ENCODE assay signal across 1 cellular context in the genomic region with DNA sequence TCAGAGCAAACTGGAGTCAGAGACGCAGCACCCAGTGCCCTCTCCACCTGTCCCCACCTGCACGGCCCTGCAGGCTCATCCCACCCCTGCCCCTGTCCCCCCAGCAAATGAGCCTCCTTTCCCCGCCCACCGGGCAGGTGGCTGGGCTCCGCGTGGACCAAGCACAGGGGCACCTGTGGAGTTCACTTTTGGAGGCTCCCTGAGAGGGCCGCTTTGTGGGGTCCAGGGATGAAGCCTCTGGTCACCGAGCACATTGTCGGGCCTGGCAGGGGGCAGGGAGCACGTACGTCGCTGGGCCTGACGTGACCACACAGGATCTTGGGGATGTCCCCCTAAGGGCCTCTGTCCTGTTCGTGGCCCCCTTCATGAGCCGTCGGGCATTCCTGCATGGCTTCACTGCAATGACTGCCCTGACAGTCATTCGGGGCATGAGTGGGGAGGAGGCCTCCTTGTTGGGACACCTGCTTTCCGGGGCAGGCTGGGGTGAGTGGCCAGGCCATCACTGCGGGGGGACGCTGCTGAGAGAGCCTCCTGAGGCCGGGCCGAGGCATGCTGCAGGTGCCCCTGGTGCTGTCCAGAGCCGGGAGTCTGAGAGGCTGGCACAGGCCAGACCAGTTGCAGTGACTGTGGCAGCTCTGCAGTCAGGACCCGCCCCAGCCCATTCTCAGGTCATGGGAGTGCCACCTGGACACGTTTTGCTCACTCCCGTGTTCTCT.
TF ChIP-seq lines count a peak whose summit lies in the region.

No MANE protein-coding gene starts in this region.

TF ChIP-seq in endothelial cell of umbilical vein, 7 proteins besides CTCF, POLR2A, EP300 and RAD21:
- TF ChIP-seq MYC (IDR thresholded peaks at IDR 0.05; ENCODE audit: low read depth, low read length): no peak
- no peak for TF ChIP-seq FOS (IDR thresholded peaks at IDR 0.05; ENCODE audit: borderline replicate concordance, insufficient read depth, low read length)
- no peak for TF ChIP-seq EZH2 (IDR thresholded peaks at IDR 0.05; ENCODE audit: borderline replicate concordance, low read depth, low read length, severe bottlenecking)
- TF ChIP-seq JUN (IDR thresholded peaks at IDR 0.05; ENCODE audit: borderline replicate concordance, insufficient read depth, insufficient read length, low read depth): no peak
- no peak for TF ChIP-seq POLR2AphosphoS5 (IDR thresholded peaks at IDR 0.05; ENCODE audit: insufficient read depth, low read depth, low read length)
- no peak for TF ChIP-seq MAX (IDR thresholded peaks at IDR 0.05; ENCODE audit: insufficient read depth, insufficient read length)
- no peak for TF ChIP-seq GATA2 (IDR thresholded peaks at IDR 0.05; ENCODE audit: insufficient read depth, insufficient read length, low read depth, low read length)
TF ChIP-seq in endothelial cell of umbilical vein: peak in this region for 0.
